Comparison of ENCODE assay signal across 8 cellular contexts in genomic region chr4:53376900-53377299, GRCh38. TPM values are rescaled to one million over a fixed set of nuclear protein-coding genes. Genes with fewer than 3 reads are reported as not detected.
DNase-seq lines count a peak whose midpoint lies in the region; ATAC-seq and TF ChIP-seq lines count a peak whose summit lies in the region.

No MANE protein-coding gene starts in this region.

- H3K27me3 Mint-ChIP-seq in CD4-positive, CD25-positive, alpha-beta regulatory T cell: peaks cover 37% of the 10 kb centered on the region
- H3K27me3 Mint-ChIP-seq in chondrocyte (ENCODE audit: low read depth) (no peaks in the 10 kb centered on the region), natural killer cell (ENCODE audit: low read depth in 2 of 2) (peaks cover 8 to 13% of the 10 kb centered on the region in 2 donors)

- DNase-seq in CD4-positive, CD25-positive, alpha-beta regulatory T cell: no peak
- DNase-seq in LNCaP clone FGC (ENCODE audit: low read depth) (no peak), chondrocyte (ENCODE audit: low spot score) (no peak), natural killer cell (no peak), NCI-H1694 treated with DMSO at 0.1 percent for 48 hours (lab: John Stamatoyannopoulos, UW) (no peak), RKO (ENCODE audit: low spot score) (no peak)

- TF ChIP-seq CTCF in LNCaP clone FGC (IDR thresholded peaks at IDR 0.05; ENCODE audit: control insufficient read depth, extremely low read depth, insufficient read depth): no peak
- TF ChIP-seq CTCF in chondrocyte (IDR thresholded peaks at IDR 0.05): no peak
- TF ChIP-seq CTCF in natural killer cell (IDR thresholded peaks at IDR 0.05): no peak

- intact Hi-C loops in natural killer cell (cut with micrococcal nuclease): loop anchor here (1.0 to 5.0 kb wide), 2 partner anchors 11 to 685 kb away; partner anchors contain the start of genes CHIC2 and SCFD2

- H3K9me3 Mint-ChIP-seq in CD4-positive, CD25-positive, alpha-beta regulatory T cell: peaks cover 0 to 1% (median 0%) of the 10 kb centered on the region in 7 donors
- H3K9me3 Mint-ChIP-seq in chondrocyte (ENCODE audit: low read depth) (no peaks in the 10 kb centered on the region), natural killer cell (no peaks in the 10 kb centered on the region)

- H3K4me3 ChIP-seq in CD4-positive, CD25-positive, alpha-beta regulatory T cell (ENCODE audit: low read depth, low read length): peak overlapping the region; percentile 87
- peak overlapping the region; percentile 87 for H3K4me3 ChIP-seq in LNCaP clone FGC (ENCODE audit: low read depth, low read length)

- H3K4me1 ChIP-seq in CD4-positive, CD25-positive, alpha-beta regulatory T cell (ENCODE audit: control insufficient read depth, insufficient read depth, low read length, poor library complexity, severe bottlenecking): peaks cover 27% of the 10 kb centered on the region

- ATAC-seq in CD4-positive, CD25-positive, alpha-beta regulatory T cell (ENCODE audit: low read depth in 2 of 2): no peak
- ATAC-seq in natural killer cell (no peak), HG02981 (IDR thresholded peaks at IDR 0.05; ENCODE audit: unreplicated experiment) (no peak), GM21447 (IDR thresholded peaks at IDR 0.05; ENCODE audit: unreplicated experiment) (no peak)

- H3K27ac ChIP-seq in CD4-positive, CD25-positive, alpha-beta regulatory T cell (ENCODE audit: insufficient read depth, low read length, poor library complexity, severe bottlenecking): peak overlapping the region; percentile 88

- peak overlapping the region; percentile 33 to 100 (median 97) for H3K27ac Mint-ChIP-seq in CD4-positive, CD25-positive, alpha-beta regulatory T cell
- H3K27ac Mint-ChIP-seq in chondrocyte (ENCODE audit: unreplicated experiment) (peak overlapping the region; percentile 96), natural killer cell (peak overlapping the region; percentile 95 to 97)

- H3K9me3 ChIP-seq in CD4-positive, CD25-positive, alpha-beta regulatory T cell (ENCODE audit: control insufficient read depth in 2 of 2, low read length in 2 of 2): no peaks in the 10 kb centered on the region

- H3K36me3 Mint-ChIP-seq in CD4-positive, CD25-positive, alpha-beta regulatory T cell: peaks cover 3% of the 10 kb centered on the region
- H3K36me3 Mint-ChIP-seq in chondrocyte (ENCODE audit: low read depth) (no peaks in the 10 kb centered on the region), natural killer cell (no peaks in the 10 kb centered on the region)

- H3K36me3 ChIP-seq in CD4-positive, CD25-positive, alpha-beta regulatory T cell (ENCODE audit: control insufficient read depth, insufficient read depth, low read length): peaks cover 3% of the 10 kb centered on the region

- peaks cover 10% of the 10 kb centered on the region for H3K27me3 ChIP-seq in CD4-positive, CD25-positive, alpha-beta regulatory T cell (ENCODE audit: control insufficient read depth, insufficient read depth, low read length)

- peak overlapping the region; percentile 97 to 100 (median 98) for H3K4me3 Mint-ChIP-seq in CD4-positive, CD25-positive, alpha-beta regulatory T cell
- peak overlapping the region; percentile 98 for H3K4me3 Mint-ChIP-seq in chondrocyte (ENCODE audit: unreplicated experiment)
- peak overlapping the region; percentile 97 for H3K4me3 Mint-ChIP-seq in natural killer cell

- H3K4me1 Mint-ChIP-seq in CD4-positive, CD25-positive, alpha-beta regulatory T cell: peaks cover 25 to 45% (median 31%) of the 10 kb centered on the region in 4 donors
- H3K4me1 Mint-ChIP-seq in chondrocyte (ENCODE audit: low read depth) (peaks cover 36% of the 10 kb centered on the region), natural killer cell (peaks cover 36% of the 10 kb centered on the region in 2 donors)

RNA-seq across cellular contexts. Expression of gene FIP1L1, which starts 0.5 kb away (rescaled TPM):
- total RNA-seq in CD4-positive, CD25-positive, alpha-beta regulatory T cell: 78.1 TPM
- polyA plus RNA-seq in CD4-positive, CD25-positive, alpha-beta regulatory T cell: 10 to 100 TPM; 68.7 to 77.8 (median 69.9) TPM
- total RNA-seq in chondrocyte: 46.0 to 50.9 TPM (median 46.0 TPM) in 3 replicates
- total RNA-seq in natural killer cell: 10 to 100 TPM; 76.2 to 94.0 (median 85.6) TPM

RNA-seq across cellular contexts. Expression of gene SCFD2, which starts 11.0 kb away (rescaled TPM):
- total RNA-seq in CD4-positive, CD25-positive, alpha-beta regulatory T cell: 23.9 TPM
- 10 to 100 TPM; 15.0 to 20.6 (median 15.7) TPM for polyA plus RNA-seq in CD4-positive, CD25-positive, alpha-beta regulatory T cell
- total RNA-seq in chondrocyte (10.7 to 30.5 TPM (median 10.8 TPM) in 3 replicates), natural killer cell (10 to 100 TPM; 26.4 to 29.4 (median 28.9) TPM)
